ENCODE assay signal across 36 cellular contexts in genomic region chr3:171221104-171221503, GRCh38.
"Had no signal": no experiment of that assay in that cellular context is flagged by ENCODE, and none has a peak within 500 bp of the region (broad histone marks: within the 10 kb centered on the region; RNA-seq: fewer than 3 reads in every experiment).

No MANE protein-coding gene starts in this region.

- H3K4me1 Mint-ChIP-seq: activated B cell treated with CpG ODN at 0.5 μM for 24 hours had no signal

- FAIRE-seq: bronchial epithelial cell, TTC549 had no signal

- H3K4me1 ChIP-seq: adrenal gland, ascending aorta had no signal

- H3K27ac Mint-ChIP-seq: activated B cell treated with CpG ODN at 0.5 μM for 24 hours; activated CD4-positive, alpha-beta memory T cell treated with anti-CD3 and anti-CD28 coated beads for 36 hours; activated naive CD4-positive, alpha-beta T cell treated with anti-CD3 and anti-CD28 coated beads for 36 hours; activated naive CD4-positive, alpha-beta T cell treated with anti-CD3 and anti-CD28 coated beads, Interleukin-2, amount 50 U/mL, for 72 hours; activated naive CD8-positive, alpha-beta T cell treated with anti-CD3 and anti-CD28 coated beads for 36 hours; activated T-cell treated with anti-CD3 and anti-CD28 coated beads, Interleukin-2, amount 50 U/mL, for 72 hours; activated T-helper 1 cell treated with anti-CD3 and anti-CD28 coated beads, Interleukin-12 subunit alpha, Interleukin-12 subunit beta, Interleukin-2, Interleukin-4 antibody, amounts not matched to agents 30 ng/mL and 10 ng/mL and 1 ng/mL, durations not matched to agents 14 hours and 24 hours and 36 hours; activated T-helper 17 cell treated with anti-CD3 and anti-CD28 coated beads, Interleukin-2, amount 50 U/mL, for 72 hours; brain; T-helper 1 cell treated with Interleukin-12 subunit alpha and Interleukin-12 subunit beta and Interleukin-4 antibody, amounts not matched to agents 30 μg/mL and 1 μg/mL, for 36 hours; T-helper 2 cell treated with Interferon-gamma antibody and Interleukin-4, amounts not matched to agents 5 μg/mL and 100 μg/mL, for 36 hours had no signal

- H3K36me3 ChIP-seq: adrenal gland, ascending aorta, cardiac muscle cell had no signal

- DNase-seq: activated B cell treated with CpG ODN at 0.5 μM for 24 hours; activated CD4-positive, alpha-beta memory T cell treated with anti-CD3 and anti-CD28 coated beads for 36 hours; activated CD4-positive, alpha-beta T cell treated with anti-CD3 and anti-CD28 coated beads for 4 hours; activated CD4-positive, alpha-beta T cell treated with anti-CD3 and anti-CD28 coated beads, Interleukin-2, amount 50 U/mL, for 1 hour; activated CD4-positive, alpha-beta T cell treated with anti-CD3 and anti-CD28 coated beads, Interleukin-2, amount 50 U/mL, for 4 hours; activated CD4-positive, CD25-positive, alpha-beta regulatory T cell treated with anti-CD3 and anti-CD28 coated beads, Interleukin-2, amount 50 U/mL, for 72 hours; activated CD8-positive, alpha-beta memory T cell treated with anti-CD3 and anti-CD28 coated beads, Interleukin-2, amount 50 U/mL, for 4 hours; activated effector memory CD4-positive, alpha-beta T cell treated with anti-CD3 and anti-CD28 coated beads, Interleukin-2, amount 50 U/mL, for 16 hours; activated gamma-delta T cell treated with Interleukin-2 at 50 U/mL for 16 hours; activated naive CD4-positive, alpha-beta T cell; activated naive CD4-positive, alpha-beta T cell treated with anti-CD3 and anti-CD28 coated beads for 36 hours; activated naive CD4-positive, alpha-beta T cell treated with anti-CD3 and anti-CD28 coated beads, Interleukin-2, amount 50 U/mL, for 16 hours; activated naive CD8-positive, alpha-beta T cell treated with anti-CD3 and anti-CD28 coated beads for 36 hours; activated T-cell treated with anti-CD3 and anti-CD28 coated beads for 4 hours; activated T-cell treated with anti-CD3 and anti-CD28 coated beads, Interleukin-2, amount 50 U/mL, for 1 hour; activated T-cell treated with anti-CD3 and anti-CD28 coated beads, Interleukin-2, amount 50 U/mL, for 4 hours; activated T-cell treated with anti-CD3 and anti-CD28 coated beads, Interleukin-2, amount 50 U/mL, for 72 hours; adrenal gland; amniotic stem cell; caudate nucleus; cerebellar nuclear complex; T-helper 1 cell; T-helper 2 cell; T-helper 9 cell had no signal

- ATAC-seq: activated naive CD4-positive, alpha-beta T cell treated with anti-CD3 and anti-CD28 coated beads, Interleukin-2, amount 50 U/mL, for 72 hours; activated T-cell treated with anti-CD3 and anti-CD28 coated beads, Interleukin-2, amount 50 U/mL, for 4 hours; activated T-cell treated with anti-CD3 and anti-CD28 coated beads, Interleukin-2, amount 50 U/mL, for 72 hours; activated T-helper 17 cell treated with anti-CD3 and anti-CD28 coated beads, Interleukin-2, amount 50 U/mL, for 72 hours had no signal

- H3K4me3 ChIP-seq: adrenal gland, ascending aorta, cardiac muscle cell had no signal

- H3K4me3 Mint-ChIP-seq: activated B cell treated with CpG ODN at 0.5 μM for 24 hours; activated CD4-positive, alpha-beta memory T cell treated with anti-CD3 and anti-CD28 coated beads for 36 hours; activated naive CD4-positive, alpha-beta T cell treated with anti-CD3 and anti-CD28 coated beads for 36 hours; activated naive CD8-positive, alpha-beta T cell treated with anti-CD3 and anti-CD28 coated beads for 36 hours; activated T-cell treated with anti-CD3 and anti-CD28 coated beads, Interleukin-2, amount 50 U/mL, for 4 hours; activated T-cell treated with anti-CD3 and anti-CD28 coated beads, Interleukin-2, amount 50 U/mL, for 72 hours; activated T-helper 1 cell treated with anti-CD3 and anti-CD28 coated beads, Interleukin-12 subunit alpha, Interleukin-12 subunit beta, Interleukin-2, Interleukin-4 antibody, amounts not matched to agents 30 ng/mL and 10 ng/mL and 1 ng/mL, durations not matched to agents 14 hours and 24 hours and 36 hours; activated T-helper 17 cell treated with anti-CD3 and anti-CD28 coated beads, Interleukin-2, amount 50 U/mL, for 72 hours; brain; central memory CD8-positive, alpha-beta T cell; T-helper 1 cell treated with Interleukin-12 subunit alpha and Interleukin-12 subunit beta and Interleukin-4 antibody, amounts not matched to agents 30 μg/mL and 1 μg/mL, for 36 hours; T-helper 2 cell treated with Interferon-gamma antibody and Interleukin-4, amounts not matched to agents 5 μg/mL and 100 μg/mL, for 36 hours had no signal

- H3K27me3 Mint-ChIP-seq: activated B cell treated with CpG ODN at 0.5 μM for 24 hours; activated CD4-positive, alpha-beta memory T cell treated with anti-CD3 and anti-CD28 coated beads for 36 hours; activated naive CD8-positive, alpha-beta T cell treated with anti-CD3 and anti-CD28 coated beads for 36 hours; activated T-helper 17 cell treated with anti-CD3 and anti-CD28 coated beads, Interleukin-2, amount 50 U/mL, for 72 hours; central memory CD8-positive, alpha-beta T cell had no signal

- H3K9me3 Mint-ChIP-seq: activated T-helper 17 cell treated with anti-CD3 and anti-CD28 coated beads, Interleukin-2, amount 50 U/mL, for 72 hours; central memory CD8-positive, alpha-beta T cell had no signal

- H3K9me3 ChIP-seq: adrenal gland, ascending aorta had no signal

- H3K27me3 ChIP-seq: adrenal gland, ascending aorta, cardiac muscle cell had no signal

- H3K27ac ChIP-seq: adrenal gland, ascending aorta, cardiac muscle cell, VCaP had no signal
